Comparison of ENCODE assay signal across 8 cellular contexts in the genomic region with DNA sequence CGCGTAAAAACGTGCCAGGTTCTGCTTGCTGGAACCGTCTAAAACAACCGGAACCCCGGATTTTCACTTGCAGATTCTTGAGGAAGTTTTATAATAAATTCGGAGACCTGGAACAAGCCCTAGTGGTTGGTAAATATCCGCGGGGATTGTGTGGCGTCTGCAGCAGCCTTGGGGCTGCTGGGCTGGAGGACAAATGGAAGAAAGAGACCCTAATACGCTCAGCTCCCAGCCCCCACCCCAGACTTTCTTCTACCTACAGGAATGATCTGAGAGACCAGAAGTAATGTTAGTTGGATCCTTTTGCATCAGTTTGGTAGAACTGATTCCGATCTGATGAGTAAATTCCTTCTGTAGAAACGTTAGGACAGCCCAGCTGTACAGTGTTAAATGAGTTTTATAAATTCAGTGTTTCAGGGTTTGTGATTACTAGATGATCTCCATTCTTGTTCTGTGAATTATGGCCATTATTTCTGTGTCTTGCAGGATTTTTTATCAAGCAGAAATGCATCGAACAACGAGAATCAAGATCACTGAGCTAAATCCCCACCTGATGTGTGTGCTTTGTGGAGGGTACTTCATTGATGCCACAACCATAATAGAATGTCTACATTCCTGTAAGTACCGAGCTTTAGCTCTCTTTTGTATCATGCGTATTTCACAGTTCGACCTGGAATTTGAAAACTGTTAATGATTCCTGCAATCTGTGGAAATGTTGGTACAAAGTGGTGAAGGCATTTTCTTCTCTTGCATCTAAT. TPM values are rescaled to one million over a fixed set of nuclear protein-coding genes. Genes with fewer than 3 reads are reported as not detected.
DNase-seq lines count a peak whose midpoint lies in the region; ATAC-seq, FAIRE-seq and TF ChIP-seq lines count a peak whose summit lies in the region.

No MANE protein-coding gene starts in this region.

- peaks cover 5% of the 10 kb centered on the region for H3K36me3 ChIP-seq in breast epithelium
- peaks cover 11 to 17% of the 10 kb centered on the region in 2 donors for H3K36me3 ChIP-seq in mucosa of rectum (ENCODE audit: control insufficient read depth in 2 of 2, insufficient read depth in 2 of 2, low read length in 2 of 2)

- in situ Hi-C loops in KBM-7 (cut with MboI; ENCODE audit: low pct_unique_long_range_greater_than_20kb, low sequenced_read_pairs): no loop called here

- H3K27me3 ChIP-seq in breast epithelium (peaks cover 0 to 3% of the 10 kb centered on the region in 2 donors), mucosa of rectum (ENCODE audit: control insufficient read depth in 2 of 2, insufficient read depth in 2 of 2, low read length in 2 of 2) (peaks cover 16 to 28% of the 10 kb centered on the region in 2 donors)

- H3K27ac ChIP-seq in A549 (peak overlapping the region; percentile 65 to 89), breast epithelium (peak overlapping the region; percentile 71 to 83), mucosa of rectum (ENCODE audit: low read depth in 2 of 2, low read length in 2 of 2) (peak overlapping the region in 1 of 2 donors; percentile 35)

- peak overlapping the region; percentile 57 for H3K4me3 ChIP-seq in A549
- H3K4me3 ChIP-seq in breast epithelium: peak overlapping the region; percentile 57 to 76 (median 68)
- H3K4me3 ChIP-seq in mucosa of rectum (ENCODE audit: low read length in 2 of 2): peak overlapping the region; percentile 72 to 76

- peaks cover 24% of the 10 kb centered on the region for H3K4me1 ChIP-seq in A549
- H3K4me1 ChIP-seq in breast epithelium: peaks cover 0 to 25% of the 10 kb centered on the region in 2 donors
- H3K4me1 ChIP-seq in mucosa of rectum (ENCODE audit: control insufficient read depth in 2 of 2, insufficient read depth in 2 of 2, low read length in 2 of 2): peaks cover 14 to 25% of the 10 kb centered on the region in 2 donors

- no peaks in the 10 kb centered on the region for H3K9me3 ChIP-seq in A549
- no peaks in the 10 kb centered on the region for H3K9me3 ChIP-seq in breast epithelium
- H3K9me3 ChIP-seq in mucosa of rectum (ENCODE audit: control insufficient read depth in 2 of 2, low read length in 2 of 2): no peaks in the 10 kb centered on the region

- DNase-seq in A549 (ENCODE audit: low read depth in 1 of 2, low spot score in 1 of 2) (no peak), breast epithelium (ENCODE audit: low spot score in 2 of 2) (no peak), KBM-7 (no peak), SW 1271 (lab: John Stamatoyannopoulos, UW) (no peak)
- DNase-seq in stimulated activated CD4-positive, alpha-beta T cell treated with anti-CD3 and anti-CD28 coated beads, Interleukin-4, amount 100 ng/mL, for 24 hours: no peak

- TF ChIP-seq POLR2A in A549 (IDR thresholded peaks at IDR 0.05; ENCODE audit: low read length) (no peak), breast epithelium (IDR thresholded peaks at IDR 0.05) (no peak)

- 26% methylated on average over 18 of the region's 18 CpGs for WGBS in A549 (ENCODE audit: missing lambda C conversion rate)

- CTCF ChIA-PET in A549 (lab: Yijun Ruan, JAX): no interaction called here

- TF ChIP-seq EP300 in A549 (IDR thresholded peaks at IDR 0.05): no peak

- TF ChIP-seq RAD21 in A549 (conservative IDR thresholded peaks at IDR 0.05 in 1 of 2, IDR thresholded peaks at IDR 0.05 in 1 of 2): no peak

- intact Hi-C loops in breast epithelium (cut with DNase I; ENCODE audit: low total_unique reads): no loop called here

- FAIRE-seq in A549 (lab: Jason Lieb, UNC): no peak

- peak overlapping the region; percentile 86 for H3K4me2 ChIP-seq in A549

- ATAC-seq in A549: peak; percentile 21 to 57; a peak in 4 of 6 replicates
- ATAC-seq in HG02884 (IDR thresholded peaks at IDR 0.05; ENCODE audit: unreplicated experiment): peak; percentile 2
- no peak for ATAC-seq in HG02798 (IDR thresholded peaks at IDR 0.05; ENCODE audit: poor library complexity, unreplicated experiment)

- TF ChIP-seq CTCF in A549 (IDR thresholded peaks at IDR 0.05): no peak
- no peak for TF ChIP-seq CTCF in breast epithelium (IDR thresholded peaks at IDR 0.05)

- POLR2A ChIA-PET in A549 (lab: Yijun Ruan, JAX): interaction anchor here (0.7 to 2.0 kb wide), 4 partner anchors 10 to 97 kb away, joined by 3 to 6 read pairs (median 4); partner anchors contain the start of gene COMMD3

- peak overlapping the region; percentile 15 to 58 for H3K9ac ChIP-seq in mucosa of rectum (ENCODE audit: low read depth in 1 of 2, low read length in 2 of 2)

TF ChIP-seq in A549, 52 proteins besides CTCF, POLR2A, EP300 and RAD21:
- TF ChIP-seq RNF2 (IDR thresholded peaks at IDR 0.05; ENCODE audit: borderline replicate concordance, low read depth): no peak
- TF ChIP-seq, protein P1, sequence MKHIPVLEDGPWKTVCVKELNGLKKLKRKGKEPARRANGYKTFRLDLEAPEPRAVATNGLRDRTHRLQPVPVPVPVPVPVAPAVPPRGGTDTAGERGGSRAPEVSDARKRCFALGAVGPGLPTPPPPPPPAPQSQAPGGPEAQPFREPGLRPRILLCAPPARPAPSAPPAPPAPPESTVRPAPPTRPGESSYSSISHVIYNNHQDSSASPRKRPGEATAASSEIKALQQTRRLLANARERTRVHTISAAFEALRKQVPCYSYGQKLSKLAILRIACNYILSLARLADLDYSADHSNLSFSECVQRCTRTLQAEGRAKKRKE (CRISPR knock-in tag; IDR thresholded peaks at IDR 0.05; ENCODE audit: low read depth): no peak
- TF ChIP-seq EHMT2 (IDR thresholded peaks at IDR 0.05; ENCODE audit: low read depth): no peak
- TF ChIP-seq HOXB13 (CRISPR knock-in tag; IDR thresholded peaks at IDR 0.05; ENCODE audit: low read depth): no peak
- 0 out of 5 replicates have a peak, but pooled peaks of 1 of the 2 experiments have one; percentile 12 for TF ChIP-seq JUN (IDR thresholded peaks at IDR 0.05)

RNA-seq across cellular contexts. Expression of gene BMI1, which starts 5.2 kb away (rescaled TPM):
- polyA plus RNA-seq in A549 (2011; rRNA removed) (64.3 and 77.3 TPM in 2 replicates), A549 (2017; fragmentation: RNase III; extraction: RNeasy Plus Mini Kit Qiagen cat#74134 plus additional on column Dnase treatment) (40.7 to 50.9 TPM (median 44.4 TPM) in 3 replicates)
- polyA plus RNA-seq in A549 (2012; cell fraction: cytosol; rRNA removed): 18.5 and 19.4 TPM in 2 replicates
- polyA plus RNA-seq in A549 (2012; cell fraction: nucleus; rRNA removed): 11.7 and 13.0 TPM in 2 replicates
- polyA minus RNA-seq in A549 (2011; rRNA and poly(A)+ RNA removed): 48.9 and 51.1 TPM in 2 replicates
- total RNA-seq in breast epithelium: 10 to 100 TPM; 48.5 to 92.3 (median 68.5) TPM

RNA-seq across cellular contexts. Expression of gene COMMD3, which starts 9.9 kb away (rescaled TPM):
- 70.2 and 70.8 TPM in 2 replicates for polyA plus RNA-seq in A549 (2011; rRNA removed)
- 16.7 and 17.7 TPM in 2 replicates for polyA plus RNA-seq in A549 (2012; cell fraction: cytosol; rRNA removed)
- 6.9 and 11.4 TPM in 2 replicates for polyA plus RNA-seq in A549 (2012; cell fraction: nucleus; rRNA removed)
- polyA plus RNA-seq in A549 (2017; fragmentation: RNase III; extraction: RNeasy Plus Mini Kit Qiagen cat#74134 plus additional on column Dnase treatment): 42.2 to 47.9 TPM (median 44.8 TPM) in 3 replicates
- polyA minus RNA-seq in A549 (2011; rRNA and poly(A)+ RNA removed): 6.2 and 7.2 TPM in 2 replicates
- total RNA-seq in breast epithelium: 10 to 100 TPM; 30.1 to 51.4 (median 35.7) TPM

RNA-seq across cellular contexts. Expression of gene SPAG6, which starts 19.2 kb away (rescaled TPM):
- polyA plus RNA-seq in A549 (2011; rRNA removed): 0.04 TPM in 1 of 2 replicates, not detected in the other
- polyA plus RNA-seq in A549 (2012; cell fraction: cytosol; rRNA removed): not detected in 2 replicates
- 0.05 TPM in 1 of 2 replicates, not detected in the other for polyA plus RNA-seq in A549 (2012; cell fraction: nucleus; rRNA removed)
- polyA plus RNA-seq in A549 (2017; fragmentation: RNase III; extraction: RNeasy Plus Mini Kit Qiagen cat#74134 plus additional on column Dnase treatment): 0.05 TPM in 1 of 3 replicates, not detected in the others
- not detected in 2 replicates for polyA minus RNA-seq in A549 (2011; rRNA and poly(A)+ RNA removed)
- 1 to 10 TPM in 1 of 3 donors, under 1 TPM in 1, not detected in 1; 0.59 to 4.9 TPM for total RNA-seq in breast epithelium
